ENCODE assay signal across 1 cellular context in the genomic region with DNA sequence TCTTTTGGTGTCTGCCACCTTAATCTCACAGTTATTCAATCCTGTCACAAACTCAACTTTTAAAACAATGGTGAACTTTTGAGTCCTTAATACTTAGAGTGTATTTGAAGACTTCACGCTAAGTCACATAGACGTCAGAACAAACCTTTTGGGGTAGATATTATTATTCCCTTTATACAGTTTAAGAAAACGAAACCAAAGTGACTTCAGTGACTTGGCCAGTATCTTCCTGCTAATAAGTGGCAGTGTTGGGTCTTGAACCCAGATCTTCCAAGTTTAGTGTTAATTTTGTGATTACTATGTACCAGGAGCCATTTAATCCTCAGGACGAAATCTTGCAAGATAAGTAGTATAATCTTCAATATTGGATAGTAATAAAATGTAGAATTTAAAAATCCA.
TF ChIP-seq lines count a peak whose summit lies in the region.

No MANE protein-coding gene starts in this region.

TF ChIP-seq in WTC11, 78 proteins besides CTCF, POLR2A, EP300 and RAD21 (continued from another document):
- TF ChIP-seq ZNF532 (CRISPR knock-in tag; IDR thresholded peaks at IDR 0.05; ENCODE audit: borderline replicate concordance), result no peak
TF ChIP-seq in WTC11: peak in this region for 0.
